18 cellular contexts compared by ENCODE assay signal in the genomic region with DNA sequence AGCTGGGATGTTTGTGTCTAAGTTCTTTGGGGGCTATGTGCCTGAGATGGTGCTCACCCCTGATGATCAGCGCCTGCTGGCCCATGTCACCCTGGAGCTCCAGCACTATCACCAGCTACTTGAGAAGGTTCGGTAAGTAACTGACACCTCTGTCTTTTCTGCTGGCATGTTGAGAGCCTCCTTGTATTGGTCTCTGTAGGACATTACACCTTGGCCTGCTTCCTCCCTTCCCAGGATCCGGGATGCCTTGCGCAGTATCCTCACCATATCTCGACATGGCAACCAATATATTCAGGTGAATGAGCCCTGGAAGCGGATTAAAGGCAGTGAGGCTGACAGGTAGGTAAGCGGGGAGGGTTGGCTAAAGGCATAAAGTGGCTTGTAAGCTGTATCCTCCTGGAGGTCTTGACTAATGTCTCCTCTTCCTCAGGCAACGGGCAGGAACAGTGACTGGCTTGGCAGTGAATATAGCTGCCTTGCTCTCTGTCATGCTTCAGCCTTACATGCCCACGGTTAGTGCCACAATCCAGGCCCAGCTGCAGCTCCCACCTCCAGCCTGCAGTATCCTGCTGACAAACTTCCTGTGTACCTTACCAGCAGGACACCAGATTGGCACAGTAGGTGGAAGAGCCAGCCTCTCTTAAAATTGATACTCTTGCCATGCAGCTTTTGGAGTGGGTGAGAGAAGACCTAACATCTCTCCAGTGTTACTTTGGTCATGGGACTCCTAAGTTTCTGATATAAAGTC. TPM values are rescaled to one million over a fixed set of nuclear protein-coding genes. Genes with fewer than 3 reads are reported as not detected.
DNase-seq lines count a peak whose midpoint lies in the region; ATAC-seq, FAIRE-seq and TF ChIP-seq lines count a peak whose summit lies in the region.
"Had no signal": no experiment of that assay in that cellular context is flagged by ENCODE, and none has a peak within 500 bp of the region (broad histone marks: within the 10 kb centered on the region; RNA-seq: fewer than 3 reads in every experiment).

No MANE protein-coding gene starts in this region.

- H3K9me3 ChIP-seq in HepG2 (ENCODE audit: low read length) = no peaks in the 10 kb centered on the region
- no peaks in the 10 kb centered on the region for H3K9me3 ChIP-seq in right lobe of liver
- H3K9me3 ChIP-seq: upper lobe of right lung had no signal

- H2AFZ ChIP-seq in HepG2 (ENCODE audit: low read length) = no peak overlapping the region

- H3K4me3 Mint-ChIP-seq in effector memory CD8-positive, alpha-beta T cell = no peak overlapping the region
- H3K4me3 Mint-ChIP-seq: activated naive CD8-positive, alpha-beta T cell; nephron had no signal

- no peak; the same call in 2 of the 3 replicates for ATAC-seq in HepG2
- ATAC-seq in right lobe of liver = no peak
- ATAC-seq in effector memory CD8-positive, alpha-beta T cell (replicated peaks) = no peak
- ATAC-seq in GM18858 (IDR thresholded peaks at IDR 0.05; ENCODE audit: unreplicated experiment) = no peak
- ATAC-seq: left lobe of liver, sciatic nerve, upper lobe of right lung had no signal

- CTCF ChIA-PET in HepG2 (lab: Yijun Ruan, JAX; ENCODE audit: low intra/inter-chr PET ratio, low total read pairs) = no interaction called here

- H3K79me2 ChIP-seq in HepG2 (ENCODE audit: insufficient read depth, low read length) = peaks cover 20% of the 10 kb centered on the region

- no peak overlapping the region for H3K27ac ChIP-seq in HepG2 (ENCODE audit: extremely low read length, insufficient read depth, low read length)
- no peak overlapping the region for H3K27ac ChIP-seq in right lobe of liver
- peak overlapping the region in 9 of 59 donors; percentile 5 to 46 (median 31) for H3K27ac ChIP-seq in dorsolateral prefrontal cortex
- H3K27ac ChIP-seq: upper lobe of right lung had no signal

- POLR2A ChIA-PET in HepG2 (lab: Yijun Ruan, JAX) = interaction anchor here (0.7 to 7.8 kb wide), 4 partner anchors 12 to 1556 kb away, joined by 3 to 90 read pairs (median 7); a partner anchor contains a TSS

- peaks cover 21 to 26% of the 10 kb centered on the region in 2 donors for H3K4me1 Mint-ChIP-seq in effector memory CD8-positive, alpha-beta T cell (ENCODE audit: low read depth in 2 of 2)

- no peak for TF ChIP-seq CTCF in HepG2 (CRISPR knock-in tag; IDR thresholded peaks at IDR 0.05)
- TF ChIP-seq CTCF in right lobe of liver (IDR thresholded peaks at IDR 0.05) = no peak
- no peak for TF ChIP-seq CTCF in dorsolateral prefrontal cortex (IDR thresholded peaks at IDR 0.05 in 54 of 56, conservative IDR thresholded peaks at IDR 0.05 in 2 of 56; ENCODE audit: low read depth in 1 of 56, partially characterized antibody in 56 of 56)

- DNase-seq in HepG2 (ENCODE audit: low spot score) (no peak), right lobe of liver (no peak), NCI-H345 treated with DMSO at 0.1 percent for 48 hours (lab: John Stamatoyannopoulos, UW; ENCODE audit: unreplicated experiment) (peak; percentile 66), dorsolateral prefrontal cortex (no peak), islet precursor cell (no peak), SIG-M5 (lab: John Stamatoyannopoulos, UW) (no peak)
- no peak for DNase-seq in effector memory CD8-positive, alpha-beta T cell
- DNase-seq: cerebellar nuclear complex; NCI-H1105; NCI-H774; Right ventricle myocardium superior; stimulated activated CD4-positive, alpha-beta T cell treated with anti-CD3 and anti-CD28 coated beads, Interleukin-4, amount 100 ng/mL, for 1 hour; upper lobe of right lung had no signal

- peaks cover 32% of the 10 kb centered on the region for H4K20me1 ChIP-seq in HepG2 (ENCODE audit: insufficient read depth, low read length)

- peak overlapping the region; percentile 31 to 32 for H3K27ac Mint-ChIP-seq in effector memory CD8-positive, alpha-beta T cell
- H3K27ac Mint-ChIP-seq: nephron had no signal

- H3K4me3 ChIP-seq in HepG2 (replicated peaks in 1 of 3; ENCODE audit: insufficient read depth in 1 of 3, low read depth in 2 of 3, low read length in 3 of 3) (no peak overlapping the region), right lobe of liver (no peak overlapping the region), dorsolateral prefrontal cortex (no peak overlapping the region)
- H3K4me3 ChIP-seq: upper lobe of right lung had no signal

- no peak for TF ChIP-seq RAD21 in HepG2 (CRISPR knock-in tag; IDR thresholded peaks at IDR 0.05)

- BruUV-seq in HepG2 (replicated peaks; lab: Mats Ljungman, UMichigan) = no TSS peak

- H3K9me3 Mint-ChIP-seq in effector memory CD8-positive, alpha-beta T cell = no peaks in the 10 kb centered on the region
- H3K9me3 Mint-ChIP-seq: nephron had no signal

- WGBS in HepG2 (ENCODE audit: low lambda C conversion rate) = 98% methylated on average over 9 of the region's 9 CpGs
- 80% methylated on average over 2 of the region's 9 CpGs for WGBS in right lobe of liver (ENCODE audit: insufficient coverage, low coverage, low lambda C conversion rate, missing lambda C conversion rate)

- no peaks in the 10 kb centered on the region; a peak in 1 of 5 replicates for H3K27me3 ChIP-seq in HepG2 (ENCODE audit: control insufficient read depth in 1 of 2, insufficient read depth in 2 of 2, low read length in 2 of 2)
- no peaks in the 10 kb centered on the region for H3K27me3 ChIP-seq in right lobe of liver
- no peaks in the 10 kb centered on the region for H3K27me3 ChIP-seq in dorsolateral prefrontal cortex
- H3K27me3 ChIP-seq: upper lobe of right lung had no signal

- H3K27me3 Mint-ChIP-seq in effector memory CD8-positive, alpha-beta T cell = no peaks in the 10 kb centered on the region
- H3K27me3 Mint-ChIP-seq: activated naive CD8-positive, alpha-beta T cell had no signal

- TF ChIP-seq EP300 in HepG2 (IDR thresholded peaks at IDR 0.05; ENCODE audit: low read depth in 2 of 2, low read length in 2 of 2) (no peak), HepG2 (CRISPR knock-in tag; IDR thresholded peaks at IDR 0.05; ENCODE audit: borderline replicate concordance) (no peak)

- H3K9ac ChIP-seq in HepG2 (ENCODE audit: insufficient read depth, low read depth, low read length) = no peak overlapping the region

- H3K36me3 Mint-ChIP-seq in effector memory CD8-positive, alpha-beta T cell (ENCODE audit: insufficient read depth) = peaks cover 95% of the 10 kb centered on the region

- FAIRE-seq in HepG2 (lab: Jason Lieb, UNC) = no peak

- TF ChIP-seq POLR2A in HepG2 (IDR thresholded peaks at IDR 0.05; ENCODE audit: insufficient read depth in 1 of 2, low read depth in 2 of 2, low read length in 2 of 2) (peak in 1 of 2 experiments; percentile 55; a peak in 2 of 4 replicates), right lobe of liver (IDR thresholded peaks at IDR 0.05) (no peak)

- in situ Hi-C loops in HepG2 (cut with HindIII; ENCODE audit: extremely low pct_ligation_motif_present, low pct_unique_long_range_greater_than_20kb) = no loop called here

- H3K4me1 ChIP-seq in HepG2 (ENCODE audit: insufficient read depth, low read length) = peaks cover 18% of the 10 kb centered on the region
- H3K4me1 ChIP-seq in right lobe of liver = peaks cover 0 to 16% (median 0%) of the 10 kb centered on the region in 4 donors

- H3K4me2 ChIP-seq in HepG2 (ENCODE audit: low read depth, low read length) = no peak overlapping the region

- H3K36me3 ChIP-seq in HepG2 (replicated peaks in 1 of 2; ENCODE audit: control insufficient read depth in 1 of 2, insufficient read depth in 2 of 2, low read length in 2 of 2) = peaks cover 32 to 67% of the 10 kb centered on the region in 2 experiments
- H3K36me3 ChIP-seq in right lobe of liver = peaks cover 18 to 62% (median 36%) of the 10 kb centered on the region in 4 donors

- intact Hi-C loops in HepG2 (cut with micrococcal nuclease; ENCODE audit: unreplicated experiment) = no loop called here
- intact Hi-C loops in right lobe of liver (cut with DNase I) = no loop called here
- intact Hi-C loops in dorsolateral prefrontal cortex (cut with DNase I) = no loop called here

RNA-seq across cellular contexts. Expression of a gene that starts 5.4 kb away (rescaled TPM):
- total RNA-seq in HepG2 (2016; rRNA removed; fragmentation: Illumina TruSeq; extraction: Trizol) (17.5 and 27.5 TPM in 2 replicates), right lobe of liver (10 to 100 TPM; 11.3 to 26.7 (median 18.7) TPM), dorsolateral prefrontal cortex (100 to 1,000 TPM in 1 of 120 experiments, 10 to 100 TPM in 119; 17.0 to 102 (median 32.4) TPM)
- 13.2 and 15.7 TPM in 2 replicates for total RNA-seq in HepG2 (2016; cell fraction: cytosol; rRNA removed; fragmentation: Illumina TruSeq; extraction: Trizol; ENCODE audit: low read depth)
- 20.9 and 30.4 TPM in 2 replicates for total RNA-seq in HepG2 (2016; cell fraction: insoluble cytoplasmic fraction; rRNA removed; fragmentation: Illumina TruSeq; extraction: Trizol)
- total RNA-seq in HepG2 (2016; cell fraction: membrane; rRNA removed; fragmentation: Illumina TruSeq; extraction: Trizol) = 15.9 and 19.3 TPM in 2 replicates
- 37.8 and 43.6 TPM in 2 replicates for total RNA-seq in HepG2 (2016; cell fraction: nucleus; rRNA removed; fragmentation: Illumina TruSeq; extraction: Trizol)
- 45.2 and 48.7 TPM in 2 replicates for polyA plus RNA-seq in HepG2 (2011; rRNA removed)
- polyA plus RNA-seq in HepG2 (2011; cell fraction: cytosol; rRNA removed) = 22.9 and 23.5 TPM in 2 replicates
- 90.1 and 90.7 TPM in 2 replicates for polyA plus RNA-seq in HepG2 (2011; cell fraction: nucleus; rRNA removed)
- 29.8 and 51.1 TPM in 2 replicates for polyA plus RNA-seq in HepG2 (2012)
- polyA plus RNA-seq in HepG2 (2016; cell fraction: cytosol; fragmentation: Illumina TruSeq; extraction: Trizol; ENCODE audit: low read depth) = 8.3 and 8.5 TPM in 2 replicates
- polyA plus RNA-seq in HepG2 (2016; cell fraction: insoluble cytoplasmic fraction; fragmentation: Illumina TruSeq; extraction: Trizol; ENCODE audit: low read depth) = 16.7 and 17.7 TPM in 2 replicates
- polyA plus RNA-seq in HepG2 (2016; cell fraction: membrane; fragmentation: Illumina TruSeq; extraction: Trizol; ENCODE audit: low read depth) = 9.9 and 11.5 TPM in 2 replicates
- polyA plus RNA-seq in HepG2 (2016; cell fraction: nucleus; fragmentation: Illumina TruSeq; extraction: Trizol; ENCODE audit: insufficient read depth, low read depth) = 85.6 and 93.4 TPM in 2 replicates
- 11.9 and 14.2 TPM in 2 replicates for polyA minus RNA-seq in HepG2 (2011; rRNA and poly(A)+ RNA removed; ENCODE audit: low replicate concordance)
- 6.3 and 7.4 TPM in 2 replicates for polyA minus RNA-seq in HepG2 (2011; cell fraction: cytosol; rRNA and poly(A)+ RNA removed)
- polyA minus RNA-seq in HepG2 (2011; cell fraction: nucleus; rRNA and poly(A)+ RNA removed) = 43.4 and 45.6 TPM in 2 replicates

RNA-seq across cellular contexts. Expression of a gene that starts 7.7 kb away (rescaled TPM):
- 4.1 and 5.1 TPM in 2 replicates for total RNA-seq in HepG2 (2016; rRNA removed; fragmentation: Illumina TruSeq; extraction: Trizol)
- 4.8 and 5.3 TPM in 2 replicates for total RNA-seq in HepG2 (2016; cell fraction: cytosol; rRNA removed; fragmentation: Illumina TruSeq; extraction: Trizol; ENCODE audit: low read depth)
- total RNA-seq in HepG2 (2016; cell fraction: insoluble cytoplasmic fraction; rRNA removed; fragmentation: Illumina TruSeq; extraction: Trizol) = 4.0 and 5.3 TPM in 2 replicates
- total RNA-seq in HepG2 (2016; cell fraction: membrane; rRNA removed; fragmentation: Illumina TruSeq; extraction: Trizol) = 6.2 and 8.8 TPM in 2 replicates
- total RNA-seq in HepG2 (2016; cell fraction: nucleus; rRNA removed; fragmentation: Illumina TruSeq; extraction: Trizol) = 6.5 and 10.2 TPM in 2 replicates
- polyA plus RNA-seq in HepG2 (2011; rRNA removed) = 5.9 and 6.1 TPM in 2 replicates
- polyA plus RNA-seq in HepG2 (2011; cell fraction: cytosol; rRNA removed) = 1.1 and 1.8 TPM in 2 replicates
- polyA plus RNA-seq in HepG2 (2011; cell fraction: nucleus; rRNA removed) = 36.0 and 45.9 TPM in 2 replicates
- polyA plus RNA-seq in HepG2 (2012) = 22.8 and 22.9 TPM in 2 replicates
- 3.4 and 4.1 TPM in 2 replicates for polyA plus RNA-seq in HepG2 (2016; cell fraction: cytosol; fragmentation: Illumina TruSeq; extraction: Trizol; ENCODE audit: low read depth)
- 15.7 and 15.8 TPM in 2 replicates for polyA plus RNA-seq in HepG2 (2016; cell fraction: insoluble cytoplasmic fraction; fragmentation: Illumina TruSeq; extraction: Trizol; ENCODE audit: low read depth)
- polyA plus RNA-seq in HepG2 (2016; cell fraction: membrane; fragmentation: Illumina TruSeq; extraction: Trizol; ENCODE audit: low read depth) = 16.1 and 18.3 TPM in 2 replicates
- 57.7 and 62.7 TPM in 2 replicates for polyA plus RNA-seq in HepG2 (2016; cell fraction: nucleus; fragmentation: Illumina TruSeq; extraction: Trizol; ENCODE audit: insufficient read depth, low read depth)
- polyA minus RNA-seq in HepG2 (2011; rRNA and poly(A)+ RNA removed; ENCODE audit: low replicate concordance) = 5.7 and 10.6 TPM in 2 replicates
- 5.4 and 10.1 TPM in 2 replicates for polyA minus RNA-seq in HepG2 (2011; cell fraction: cytosol; rRNA and poly(A)+ RNA removed)
- 15.7 and 16.7 TPM in 2 replicates for polyA minus RNA-seq in HepG2 (2011; cell fraction: nucleus; rRNA and poly(A)+ RNA removed)
- total RNA-seq in right lobe of liver = 10 to 100 TPM in 5 of 6 experiments, 1 to 10 TPM in 1; 7.4 to 61.1 (median 39.3) TPM
- 10 to 100 TPM; 24.9 to 78.4 (median 47.8) TPM for total RNA-seq in dorsolateral prefrontal cortex

RNA-seq across cellular contexts. Expression of a gene that starts 27.0 kb away (rescaled TPM):
- total RNA-seq in HepG2 (2016; rRNA removed; fragmentation: Illumina TruSeq; extraction: Trizol) (177 and 181 TPM in 2 replicates), right lobe of liver (10 to 100 TPM; 53.4 to 66.6 (median 60.4) TPM), dorsolateral prefrontal cortex (100 to 1,000 TPM; 134 to 299 (median 183) TPM)
- 69.2 and 77.6 TPM in 2 replicates for total RNA-seq in HepG2 (2016; cell fraction: cytosol; rRNA removed; fragmentation: Illumina TruSeq; extraction: Trizol; ENCODE audit: low read depth)
- total RNA-seq in HepG2 (2016; cell fraction: insoluble cytoplasmic fraction; rRNA removed; fragmentation: Illumina TruSeq; extraction: Trizol) = 178 and 182 TPM in 2 replicates
- total RNA-seq in HepG2 (2016; cell fraction: membrane; rRNA removed; fragmentation: Illumina TruSeq; extraction: Trizol) = 116 and 124 TPM in 2 replicates
- total RNA-seq in HepG2 (2016; cell fraction: nucleus; rRNA removed; fragmentation: Illumina TruSeq; extraction: Trizol) = 147 and 177 TPM in 2 replicates
- 115 and 167 TPM in 2 replicates for polyA plus RNA-seq in HepG2 (2011; rRNA removed)
- 90.1 and 98.7 TPM in 2 replicates for polyA plus RNA-seq in HepG2 (2011; cell fraction: cytosol; rRNA removed)
- polyA plus RNA-seq in HepG2 (2011; cell fraction: nucleus; rRNA removed) = 450 and 538 TPM in 2 replicates
- 160 and 209 TPM in 2 replicates for polyA plus RNA-seq in HepG2 (2012)
- polyA plus RNA-seq in HepG2 (2016; cell fraction: cytosol; fragmentation: Illumina TruSeq; extraction: Trizol; ENCODE audit: low read depth) = 68.2 and 75.1 TPM in 2 replicates
- polyA plus RNA-seq in HepG2 (2016; cell fraction: insoluble cytoplasmic fraction; fragmentation: Illumina TruSeq; extraction: Trizol; ENCODE audit: low read depth) = 150 and 162 TPM in 2 replicates
- polyA plus RNA-seq in HepG2 (2016; cell fraction: membrane; fragmentation: Illumina TruSeq; extraction: Trizol; ENCODE audit: low read depth) = 87.9 and 114 TPM in 2 replicates
- polyA plus RNA-seq in HepG2 (2016; cell fraction: nucleus; fragmentation: Illumina TruSeq; extraction: Trizol; ENCODE audit: insufficient read depth, low read depth) = 239 and 240 TPM in 2 replicates
- polyA minus RNA-seq in HepG2 (2011; rRNA and poly(A)+ RNA removed; ENCODE audit: low replicate concordance) = 242 and 269 TPM in 2 replicates
- 76.3 and 117 TPM in 2 replicates for polyA minus RNA-seq in HepG2 (2011; cell fraction: cytosol; rRNA and poly(A)+ RNA removed)
- 213 and 244 TPM in 2 replicates for polyA minus RNA-seq in HepG2 (2011; cell fraction: nucleus; rRNA and poly(A)+ RNA removed)

RNA-seq across cellular contexts. Expression of a gene that starts 32.1 kb away (rescaled TPM):
- total RNA-seq in HepG2 (2016; rRNA removed; fragmentation: Illumina TruSeq; extraction: Trizol) = 72.0 and 75.5 TPM in 2 replicates
- total RNA-seq in HepG2 (2016; cell fraction: cytosol; rRNA removed; fragmentation: Illumina TruSeq; extraction: Trizol; ENCODE audit: low read depth) = 16.3 and 20.3 TPM in 2 replicates
- total RNA-seq in HepG2 (2016; cell fraction: insoluble cytoplasmic fraction; rRNA removed; fragmentation: Illumina TruSeq; extraction: Trizol) = 63.9 and 76.9 TPM in 2 replicates
- 38.0 and 40.0 TPM in 2 replicates for total RNA-seq in HepG2 (2016; cell fraction: membrane; rRNA removed; fragmentation: Illumina TruSeq; extraction: Trizol)
- 43.6 and 51.0 TPM in 2 replicates for total RNA-seq in HepG2 (2016; cell fraction: nucleus; rRNA removed; fragmentation: Illumina TruSeq; extraction: Trizol)
- polyA plus RNA-seq in HepG2 (2011; rRNA removed) = 77.4 and 85.7 TPM in 2 replicates
- polyA plus RNA-seq in HepG2 (2011; cell fraction: cytosol; rRNA removed) = 82.2 and 86.7 TPM in 2 replicates
- polyA plus RNA-seq in HepG2 (2011; cell fraction: nucleus; rRNA removed) = 67.6 and 71.9 TPM in 2 replicates
- 70.0 and 93.9 TPM in 2 replicates for polyA plus RNA-seq in HepG2 (2012)
- polyA plus RNA-seq in HepG2 (2016; cell fraction: cytosol; fragmentation: Illumina TruSeq; extraction: Trizol; ENCODE audit: low read depth) = 26.7 and 27.0 TPM in 2 replicates
- polyA plus RNA-seq in HepG2 (2016; cell fraction: insoluble cytoplasmic fraction; fragmentation: Illumina TruSeq; extraction: Trizol; ENCODE audit: low read depth) = 106 and 134 TPM in 2 replicates
- polyA plus RNA-seq in HepG2 (2016; cell fraction: membrane; fragmentation: Illumina TruSeq; extraction: Trizol; ENCODE audit: low read depth) = 43.7 and 48.7 TPM in 2 replicates
- 110 and 115 TPM in 2 replicates for polyA plus RNA-seq in HepG2 (2016; cell fraction: nucleus; fragmentation: Illumina TruSeq; extraction: Trizol; ENCODE audit: insufficient read depth, low read depth)
- 76.1 and 154 TPM in 2 replicates for polyA minus RNA-seq in HepG2 (2011; rRNA and poly(A)+ RNA removed; ENCODE audit: low replicate concordance)
- 60.3 and 62.5 TPM in 2 replicates for polyA minus RNA-seq in HepG2 (2011; cell fraction: cytosol; rRNA and poly(A)+ RNA removed)
- 49.6 and 54.1 TPM in 2 replicates for polyA minus RNA-seq in HepG2 (2011; cell fraction: nucleus; rRNA and poly(A)+ RNA removed)
- 10 to 100 TPM; 28.4 to 80.0 (median 36.0) TPM for total RNA-seq in right lobe of liver
- 100 to 1,000 TPM; 106 to 224 (median 181) TPM for total RNA-seq in dorsolateral prefrontal cortex

RNA-seq across cellular contexts. Expression of a gene that starts 35.0 kb away (rescaled TPM):
- total RNA-seq in HepG2 (2016; rRNA removed; fragmentation: Illumina TruSeq; extraction: Trizol) (1.1 and 1.6 TPM in 2 replicates), right lobe of liver (under 1 TPM in 1 of 6 experiments, not detected in 5; 0.02 TPM), dorsolateral prefrontal cortex (1,000 to 10,000 TPM in 27 of 120 experiments, 100 to 1,000 TPM in 93; 272 to 2,157 (median 860) TPM)
- total RNA-seq in HepG2 (2016; cell fraction: cytosol; rRNA removed; fragmentation: Illumina TruSeq; extraction: Trizol; ENCODE audit: low read depth) = 0.18 and 0.71 TPM in 2 replicates
- 0.91 and 1.5 TPM in 2 replicates for total RNA-seq in HepG2 (2016; cell fraction: insoluble cytoplasmic fraction; rRNA removed; fragmentation: Illumina TruSeq; extraction: Trizol)
- total RNA-seq in HepG2 (2016; cell fraction: membrane; rRNA removed; fragmentation: Illumina TruSeq; extraction: Trizol) = 0.37 and 0.41 TPM in 2 replicates
- total RNA-seq in HepG2 (2016; cell fraction: nucleus; rRNA removed; fragmentation: Illumina TruSeq; extraction: Trizol) = 3.2 and 3.6 TPM in 2 replicates
- 10.3 and 11.9 TPM in 2 replicates for polyA plus RNA-seq in HepG2 (2011; rRNA removed)
- 2.9 and 3.5 TPM in 2 replicates for polyA plus RNA-seq in HepG2 (2011; cell fraction: cytosol; rRNA removed)
- polyA plus RNA-seq in HepG2 (2011; cell fraction: nucleus; rRNA removed) = 35.5 and 41.8 TPM in 2 replicates
- 8.0 and 9.1 TPM in 2 replicates for polyA plus RNA-seq in HepG2 (2012)
- polyA plus RNA-seq in HepG2 (2016; cell fraction: cytosol; fragmentation: Illumina TruSeq; extraction: Trizol; ENCODE audit: low read depth) = 0.12 and 0.15 TPM in 2 replicates
- polyA plus RNA-seq in HepG2 (2016; cell fraction: insoluble cytoplasmic fraction; fragmentation: Illumina TruSeq; extraction: Trizol; ENCODE audit: low read depth) = 0.97 and 1.1 TPM in 2 replicates
- 0.27 and 0.29 TPM in 2 replicates for polyA plus RNA-seq in HepG2 (2016; cell fraction: membrane; fragmentation: Illumina TruSeq; extraction: Trizol; ENCODE audit: low read depth)
- 7.8 and 8.7 TPM in 2 replicates for polyA plus RNA-seq in HepG2 (2016; cell fraction: nucleus; fragmentation: Illumina TruSeq; extraction: Trizol; ENCODE audit: insufficient read depth, low read depth)
- polyA minus RNA-seq in HepG2 (2011; rRNA and poly(A)+ RNA removed; ENCODE audit: low replicate concordance) = 0.02 and 2.8 TPM in 2 replicates
- 1.9 and 3.0 TPM in 2 replicates for polyA minus RNA-seq in HepG2 (2011; cell fraction: cytosol; rRNA and poly(A)+ RNA removed)
- polyA minus RNA-seq in HepG2 (2011; cell fraction: nucleus; rRNA and poly(A)+ RNA removed) = 17.8 and 18.6 TPM in 2 replicates
